Comparison of ENCODE assay signal across 8 cellular contexts in the genomic region with DNA sequence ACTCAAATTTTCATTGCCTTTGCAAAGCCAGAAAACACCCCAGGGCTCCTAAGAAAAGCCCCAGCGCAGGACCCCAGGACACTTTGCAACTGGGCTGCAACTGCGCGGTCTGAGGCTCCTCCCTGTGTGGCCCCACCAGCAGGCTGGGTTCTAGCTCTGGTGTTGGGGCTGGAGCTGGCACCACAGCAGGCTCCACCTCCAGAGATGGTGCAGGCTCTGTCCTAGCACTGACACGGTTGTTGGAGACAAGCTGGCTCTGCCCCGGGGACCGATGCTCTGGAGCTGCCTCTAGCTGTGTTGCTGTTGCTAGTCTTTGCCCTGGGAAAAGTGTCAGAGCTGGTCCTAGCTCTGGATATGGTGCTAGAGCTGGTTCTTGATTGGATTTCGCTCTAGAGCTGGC. TPM values are rescaled to one million over a fixed set of nuclear protein-coding genes. Genes with fewer than 3 reads are reported as not detected.
A peak's percentile ranks its signal among the peaks of the same experiment; 100 is the strongest.
DNase-seq lines count a peak whose midpoint lies in the region; ATAC-seq and TF ChIP-seq lines count a peak whose summit lies in the region.
"Had no signal": no experiment of that assay in that cellular context is flagged by ENCODE, and none has a peak within 500 bp of the region (broad histone marks: within the 10 kb centered on the region; RNA-seq: fewer than 3 reads in every experiment).

No MANE protein-coding gene starts in this region.

- H3K4me3 ChIP-seq in HEK293 (ENCODE audit: low read depth, low read length) = no peak overlapping the region
- peak overlapping the region; percentile 95 for H3K4me3 ChIP-seq in fibroblast of villous mesenchyme (ENCODE audit: low read depth, low read length)

- CTCF ChIA-PET in HEK293 (lab: Yijun Ruan, JAX) = interaction anchor here (0.6 to 3.9 kb wide), 17 partner anchors 9 to 461 kb away, joined by 3 to 14 read pairs (median 4); partner anchors contain the start of gene LCN8
- CTCF ChIA-PET in T-cell (lab: Charles Lee) = interaction anchor here in 1 of 2 donors (1.1 to 1.4 kb wide), 2 partner anchors 23 to 28 kb away, joined by 3 to 4 read pairs; no protein-coding TSS in a partner anchor
- CTCF ChIA-PET in GM10248 (lab: Yijun Ruan, JAX) = interaction anchor here (0.9 to 4.8 kb wide), 18 partner anchors 9 to 300 kb away, joined by 3 to 49 read pairs (median 4); partner anchors contain the start of genes FBXW5, LCN10, LCN15 and LCN8

- no peak for ATAC-seq in T-cell (replicated peaks in 1 of 4)

- H3K27me3 Mint-ChIP-seq in T-cell = no peaks in the 10 kb centered on the region

- H3K36me3 Mint-ChIP-seq in T-cell = peaks cover 25% of the 10 kb centered on the region

- H3K36me3 ChIP-seq in HEK293 (ENCODE audit: control insufficient read depth in 2 of 2, insufficient read depth in 1 of 2, low read length in 2 of 2) = peaks cover 0 to 29% of the 10 kb centered on the region in 2 experiments; a peak in 2 of 3 replicates

- no peak overlapping the region for H3K27ac ChIP-seq in HEK293 (ENCODE audit: extremely low read depth, low read depth, low read length)
- H3K27ac ChIP-seq: ascending aorta had no signal

- no peaks in the 10 kb centered on the region for H3K9me3 Mint-ChIP-seq in T-cell

- no peaks in the 10 kb centered on the region; the same call in 1 of the 2 replicates for H3K4me1 ChIP-seq in HEK293 (ENCODE audit: control insufficient read depth, insufficient read depth, low read length)

- DNase-seq in T-cell (no peak), fibroblast of villous mesenchyme (ENCODE audit: low read depth) (no peak), GM10248 (ENCODE audit: extremely low spot score) (no peak), germinal center (ENCODE audit: low spot score) (no peak), NCI-H1105 (lab: John Stamatoyannopoulos, UW) (no peak)
- DNase-seq in stimulated activated CD8-positive, alpha-beta memory T cell treated with anti-CD3 and anti-CD28 coated beads, Interleukin-4, amount 100 ng/mL, for 48 hours = peak; percentile 52

- H3K27ac Mint-ChIP-seq in T-cell = no peak overlapping the region

- no peak for TF ChIP-seq CTCF in HEK293 (tag by site-specific recombination; IDR thresholded peaks at IDR 0.05)
- no peak for TF ChIP-seq CTCF in fibroblast of villous mesenchyme (IDR thresholded peaks at IDR 0.05; ENCODE audit: insufficient read depth, low read depth, low read length)
- no peak for TF ChIP-seq CTCF in GM10248 (IDR thresholded peaks at IDR 0.05; ENCODE audit: control extremely low read depth, extremely low read depth, low read depth, missing control alignments)

- POLR2A ChIA-PET in HEK293 (lab: Yijun Ruan, JAX) (interaction anchor here (0.7 to 4.0 kb wide), 12 partner anchors 9 to 476 kb away, joined by 3 to 79 read pairs (median 6); partner anchors contain the start of genes DIPK1B, LCN10, LCN6 and SAPCD2), T-cell (lab: Charles Lee) (no interaction called here), GM10248 (lab: Yijun Ruan, JAX) (interaction anchor here (1.2 to 1.7 kb wide), 3 partner anchors 13 to 41 kb away, joined by 4 to 7 read pairs (median 6); no protein-coding TSS in a partner anchor)

- no peaks in the 10 kb centered on the region for H3K9me3 ChIP-seq in HEK293 (ENCODE audit: control insufficient read depth, insufficient read depth, low read depth, low read length)
- H3K9me3 ChIP-seq: ascending aorta had no signal

- peaks cover 15 to 30% (median 22%) of the 10 kb centered on the region in 3 donors for H3K4me1 Mint-ChIP-seq in T-cell

- H3K4me3 Mint-ChIP-seq in T-cell = peak overlapping the region; percentile 46 to 95 (median 64)

TF ChIP-seq in HEK293, 187 proteins besides CTCF, POLR2A, EP300 and RAD21:
- TF ChIP-seq SETDB1 (IDR thresholded peaks at IDR 0.05; ENCODE audit: insufficient read length, low read length) (no peak), ZBTB6 (tag by site-specific recombination; IDR thresholded peaks at IDR 0.05) (peak; percentile 79), ZNF580 (tag by site-specific recombination; IDR thresholded peaks at IDR 0.05) (no peak)

RNA-seq across cellular contexts. Expression of gene LCN10, which starts 13.6 kb away (rescaled TPM):
- total RNA-seq in T-cell (1 to 10 TPM; 1.3 to 2.8 (median 2.2) TPM), fibroblast of villous mesenchyme (under 0.01 TPM in 1 of 2 replicates, not detected in the other)

RNA-seq across cellular contexts. Expression of gene DIPK1B, which starts 16.8 kb away (rescaled TPM):
- total RNA-seq in T-cell (1 to 10 TPM in 1 of 5 donors, under 1 TPM in 4; 0.25 to 2.1 (median 0.77) TPM), fibroblast of villous mesenchyme (under 0.01 and 0.43 TPM in 2 replicates)

RNA-seq across cellular contexts. Expression of gene LCN6, which starts 19.2 kb away (rescaled TPM):
- total RNA-seq in T-cell (not detected), fibroblast of villous mesenchyme (not detected in 2 replicates)

RNA-seq across cellular contexts. Expression of gene LCN8, which starts 28.9 kb away (rescaled TPM):
- under 1 TPM in 1 of 5 donors, not detected in 4; 0.16 TPM for total RNA-seq in T-cell
- total RNA-seq in fibroblast of villous mesenchyme = not detected in 2 replicates
- total RNA-seq: ascending aorta had no signal

RNA-seq across cellular contexts. Expression of gene LCN15, which starts 35.2 kb away (rescaled TPM):
- not detected for total RNA-seq in T-cell
- not detected in 2 replicates for total RNA-seq in fibroblast of villous mesenchyme
- total RNA-seq: ascending aorta had no signal

Comparison
In these comparisons a context has a peak if more than half of its experiments do, and no peak if none do; other contexts are left out.
1. POLR2A ChIA-PET loops: an anchor here in HEK293 (0.7 to 4.0 kb wide) and GM10248 (1.2 to 1.7 kb wide); none called in T-cell.